Comparison of ENCODE assay signal across 10 cellular contexts in genomic region chr17:58153046-58153445, GRCh38. TPM values are rescaled to one million over a fixed set of nuclear protein-coding genes. Genes with fewer than 3 reads are reported as not detected.
A peak's percentile ranks its signal among the peaks of the same experiment; 100 is the strongest.
DNase-seq lines count a peak whose midpoint lies in the region; ATAC-seq and TF ChIP-seq lines count a peak whose summit lies in the region.
"Had no signal": no experiment of that assay in that cellular context is flagged by ENCODE, and none has a peak within 500 bp of the region (broad histone marks: within the 10 kb centered on the region; RNA-seq: fewer than 3 reads in every experiment).

No MANE protein-coding gene starts in this region.

- no peak overlapping the region for H3K4me3 ChIP-seq in lower leg skin (ENCODE audit: low read depth, poor library complexity, severe bottlenecking)

- no peak for TF ChIP-seq POLR2A in lower leg skin (IDR thresholded peaks at IDR 0.05)

- ATAC-seq in HG02571 (IDR thresholded peaks at IDR 0.05; ENCODE audit: unreplicated experiment): no peak
- ATAC-seq in HG02623 (IDR thresholded peaks at IDR 0.05; ENCODE audit: unreplicated experiment): no peak

- 48 to 51% methylated on average over 2 of the region's 2 CpGs for WGBS in lower leg skin, 2 donors

- peak; percentile 47 for DNase-seq in stimulated activated CD4-positive, alpha-beta T cell treated with anti-CD3 and anti-CD28 coated beads, Interleukin-15, amount 100 ng/mL, for 24 hours
- DNase-seq in stimulated activated CD4-positive, alpha-beta T cell treated with anti-CD3 and anti-CD28 coated beads, Interleukin-12 subunit alpha, Interleukin-12 subunit beta, amount 100 ng/mL, for 4 hours: no peak
- DNase-seq in activated T-cell treated with anti-CD3 and anti-CD28 coated beads for 24 hours (ENCODE audit: low read depth): peak; percentile 29
- peak; percentile 5 to 12 for DNase-seq in lung microvascular endothelial cell (ENCODE audit: low read depth in 2 of 2)
- no peak for DNase-seq in GM13976 (ENCODE audit: low spot score)
- DNase-seq in lower leg skin (ENCODE audit: low spot score in 2 of 2): no peak
- DNase-seq: NCI-H226 had no signal

- no peak for TF ChIP-seq CTCF in GM13976 (IDR thresholded peaks at IDR 0.05; ENCODE audit: borderline replicate concordance, control extremely low read depth, extremely low read depth, insufficient read depth, missing control alignments)
- no peak for TF ChIP-seq CTCF in lower leg skin (IDR thresholded peaks at IDR 0.05)

- in situ Hi-C loops in GM13976 (cut with MboI; ENCODE audit: low sequenced_read_pairs, unreplicated experiment): no loop called here

- intact Hi-C loops in lower leg skin (cut with DNase I; ENCODE audit: low total_unique reads): no loop called here

RNA-seq across cellular contexts. Expression of gene OR4D1, which starts 4.9 kb away (rescaled TPM):
- total RNA-seq in lung microvascular endothelial cell (not detected in 2 replicates), lower leg skin (under 1 TPM in 1 of 4 donors, not detected in 3; 0.17 TPM)
- total RNA-seq: pulmonary artery endothelial cell had no signal

RNA-seq across cellular contexts. Expression of gene OR4D2, which starts 13.7 kb away (rescaled TPM):
- total RNA-seq in lung microvascular endothelial cell (not detected in 2 replicates), lower leg skin (not detected)
- total RNA-seq: pulmonary artery endothelial cell had no signal

RNA-seq across cellular contexts. Expression of gene EPX, which starts 39.5 kb away (rescaled TPM):
- total RNA-seq in lung microvascular endothelial cell (not detected in 2 replicates), lower leg skin (not detected)
- total RNA-seq: pulmonary artery endothelial cell had no signal

Comparison
In these comparisons a context has a peak if more than half of its experiments do, and no peak if none do; other contexts are left out.
1. DNase-seq: peak in stimulated activated CD4-positive, alpha-beta T cell treated with anti-CD3 and anti-CD28 coated beads, Interleukin-15, amount 100 ng/mL, for 24 hours (single experiment), activated T-cell treated with anti-CD3 and anti-CD28 coated beads for 24 hours (single experiment) and lung microvascular endothelial cell (2 of 2); none in stimulated activated CD4-positive, alpha-beta T cell treated with anti-CD3 and anti-CD28 coated beads, Interleukin-12 subunit alpha, Interleukin-12 subunit beta, amount 100 ng/mL, for 4 hours (single experiment), GM13976 (single experiment) and lower leg skin (0 of 2).